ENCODE assay signal across 1 cellular context in the genomic region with DNA sequence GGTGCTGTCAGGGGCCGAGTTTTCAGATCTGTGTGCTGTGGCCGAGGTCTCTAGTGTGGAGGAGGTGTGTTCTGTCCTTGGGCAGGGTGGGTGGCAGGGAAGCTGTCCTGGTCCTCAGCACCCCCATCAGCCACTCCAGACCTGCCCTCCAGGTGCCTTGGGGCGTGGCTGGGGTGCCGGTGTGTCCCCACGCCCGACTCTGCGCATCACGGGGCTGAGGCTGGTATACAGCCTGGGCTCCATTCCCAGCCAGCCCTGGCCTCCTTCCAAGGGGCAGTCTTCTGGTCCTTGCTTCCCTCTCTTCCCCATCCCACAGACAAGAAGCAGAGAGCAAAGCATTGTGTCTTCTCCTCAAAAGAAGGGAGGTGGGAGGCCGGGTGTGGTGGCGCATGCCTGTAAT.
TF ChIP-seq lines count a peak whose summit lies in the region.

No MANE protein-coding gene starts in this region.

TF ChIP-seq in HEK293, 187 proteins besides CTCF, POLR2A, EP300 and RAD21 (continued from another document):
- TF ChIP-seq KLF8 (tag by site-specific recombination; IDR thresholded peaks at IDR 0.05) = peak; percentile 41
- TF ChIP-seq ZNF600 (tag by site-specific recombination; IDR thresholded peaks at IDR 0.05) = peak; percentile 27; the same call in 1 of the 2 replicates
